ENCODE assay signal across 1 cellular context in genomic region chr12:96424601-96425000, GRCh38.
TF ChIP-seq lines count a peak whose summit lies in the region.

No MANE protein-coding gene starts in this region.

TF ChIP-seq in A549, 52 proteins besides CTCF, POLR2A, EP300 and RAD21:
- TF ChIP-seq FOSL2 (IDR thresholded peaks at IDR 0.05), result no peak
- peak; percentile 13; the same call in 1 of the 2 replicates for TF ChIP-seq FOSL2 (CRISPR knock-in tag; IDR thresholded peaks at IDR 0.05)
- no peak for TF ChIP-seq HES2 (IDR thresholded peaks at IDR 0.05)
- TF ChIP-seq FOSB (CRISPR knock-in tag; IDR thresholded peaks at IDR 0.05), result no peak
TF ChIP-seq in A549: peak in this region for 1.
